Comparison of ENCODE assay signal across 1 cellular context in the genomic region with DNA sequence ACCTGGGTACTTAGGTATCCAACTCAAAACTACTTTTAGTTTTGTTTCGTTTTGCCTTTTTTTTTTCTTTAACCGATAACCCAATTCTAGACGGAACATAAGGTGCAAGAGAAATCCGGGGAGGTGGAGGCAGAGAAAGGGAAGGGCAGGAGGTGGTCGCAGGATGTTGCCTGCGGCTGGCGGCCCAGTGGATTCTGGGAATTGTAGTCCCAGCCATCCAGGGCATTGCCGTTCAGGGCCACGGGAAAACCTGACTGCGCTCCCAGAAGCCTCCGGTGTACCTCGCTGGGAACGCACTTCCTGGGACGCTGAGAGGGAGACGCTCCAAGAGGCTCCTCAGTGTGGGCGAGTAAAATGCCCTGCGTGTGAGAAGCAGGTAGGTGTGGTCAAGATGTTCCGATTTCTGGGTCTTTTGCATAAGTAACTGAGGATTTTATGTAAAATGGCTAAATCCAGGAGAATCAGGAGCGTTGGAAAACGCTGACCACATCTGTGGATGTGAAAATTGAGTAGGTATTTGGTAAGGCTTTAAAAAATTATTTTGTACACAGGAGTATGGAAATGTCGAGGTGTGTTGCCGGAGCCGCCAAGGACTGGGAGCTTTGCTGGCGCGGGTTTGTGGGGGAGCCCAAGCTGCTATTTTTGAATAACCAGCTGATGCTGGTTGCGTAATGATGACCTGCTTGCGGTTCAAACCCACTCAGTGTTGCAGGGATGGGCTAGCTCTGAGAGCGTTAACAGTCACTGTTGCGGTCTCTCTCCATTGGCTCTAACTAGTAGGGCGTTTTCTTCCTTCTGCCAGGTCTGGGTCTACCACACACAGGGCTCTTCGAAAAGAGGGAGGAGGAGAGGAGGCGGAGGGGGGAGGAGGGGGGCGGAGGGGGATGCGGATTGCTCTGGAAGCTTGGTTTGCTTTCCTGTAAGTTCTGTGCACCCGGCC.
TF ChIP-seq lines count a peak whose summit lies in the region.

A gene (plus strand): TSS at position 288 of the 940 bp plus-strand sequence. CDS start 9,216 bp downstream, outside the sequence.

TF ChIP-seq in K562, 482 proteins besides CTCF, POLR2A, EP300 and RAD21 (continued from another document and continues in another):
- TF ChIP-seq, protein P1, sequence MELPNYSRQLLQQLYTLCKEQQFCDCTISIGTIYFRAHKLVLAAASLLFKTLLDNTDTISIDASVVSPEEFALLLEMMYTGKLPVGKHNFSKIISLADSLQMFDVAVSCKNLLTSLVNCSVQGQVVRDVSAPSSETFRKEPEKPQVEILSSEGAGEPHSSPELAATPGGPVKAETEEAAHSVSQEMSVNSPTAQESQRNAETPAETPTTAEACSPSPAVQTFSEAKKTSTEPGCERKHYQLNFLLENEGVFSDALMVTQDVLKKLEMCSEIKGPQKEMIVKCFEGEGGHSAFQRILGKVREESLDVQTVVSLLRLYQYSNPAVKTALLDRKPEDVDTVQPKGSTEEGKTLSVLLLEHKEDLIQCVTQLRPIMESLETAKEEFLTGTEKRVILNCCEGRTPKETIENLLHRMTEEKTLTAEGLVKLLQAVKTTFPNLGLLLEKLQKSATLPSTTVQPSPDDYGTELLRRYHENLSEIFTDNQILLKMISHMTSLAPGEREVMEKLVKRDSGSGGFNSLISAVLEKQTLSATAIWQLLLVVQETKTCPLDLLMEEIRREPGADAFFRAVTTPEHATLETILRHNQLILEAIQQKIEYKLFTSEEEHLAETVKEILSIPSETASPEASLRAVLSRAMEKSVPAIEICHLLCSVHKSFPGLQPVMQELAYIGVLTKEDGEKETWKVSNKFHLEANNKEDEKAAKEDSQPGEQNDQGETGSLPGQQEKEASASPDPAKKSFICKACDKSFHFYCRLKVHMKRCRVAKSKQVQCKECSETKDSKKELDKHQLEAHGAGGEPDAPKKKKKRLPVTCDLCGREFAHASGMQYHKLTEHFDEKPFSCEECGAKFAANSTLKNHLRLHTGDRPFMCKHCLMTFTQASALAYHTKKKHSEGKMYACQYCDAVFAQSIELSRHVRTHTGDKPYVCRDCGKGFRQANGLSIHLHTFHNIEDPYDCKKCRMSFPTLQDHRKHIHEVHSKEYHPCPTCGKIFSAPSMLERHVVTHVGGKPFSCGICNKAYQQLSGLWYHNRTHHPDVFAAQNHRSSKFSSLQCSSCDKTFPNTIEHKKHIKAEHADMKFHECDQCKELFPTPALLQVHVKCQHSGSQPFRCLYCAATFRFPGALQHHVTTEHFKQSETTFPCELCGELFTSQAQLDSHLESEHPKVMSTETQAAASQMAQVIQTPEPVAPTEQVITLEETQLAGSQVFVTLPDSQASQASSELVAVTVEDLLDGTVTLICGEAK (IDR thresholded peaks at IDR 0.05): peak; percentile 90
- TF ChIP-seq, protein P1 (CRISPR knock-in tag; IDR thresholded peaks at IDR 0.05): no peak
- TF ChIP-seq MAZ (CRISPR knock-in tag; conservative IDR thresholded peaks at IDR 0.05 in 1 of 2, IDR thresholded peaks at IDR 0.05 in 1 of 2) (peak in 1 of 2 experiments; percentile 24; a peak in 1 of 4 replicates), NCOA6 (IDR thresholded peaks at IDR 0.05) (no peak), HDAC1 (IDR thresholded peaks at IDR 0.05) (peak in 1 of 2 experiments; percentile 83; a peak in 2 of 4 replicates), ZNF3 (CRISPR knock-in tag; IDR thresholded peaks at IDR 0.05) (no peak), MEF2D (tag; conservative IDR thresholded peaks at IDR 0.05; ENCODE audit: low read depth) (peak; percentile 97), NFRKB (IDR thresholded peaks at IDR 0.05; ENCODE audit: low read depth) (peak; percentile 66; the same call in 1 of the 2 replicates), STAG1 (CRISPR knock-in tag; IDR thresholded peaks at IDR 0.05; ENCODE audit: borderline replicate concordance) (no peak), SRSF7 (optimal IDR thresholded peaks at IDR 0.05; ENCODE audit: low read depth, low read length) (no peak), ESRRA (IDR thresholded peaks at IDR 0.05; ENCODE audit: borderline replicate concordance, low read depth) (peak; percentile 79), FOXK1 (CRISPR knock-in tag; IDR thresholded peaks at IDR 0.05; ENCODE audit: borderline replicate concordance) (no peak), HDAC3 (IDR thresholded peaks at IDR 0.05; ENCODE audit: borderline replicate concordance, partially characterized antibody) (peak; percentile 34), FOXA3 (CRISPR knock-in tag; conservative IDR thresholded peaks at IDR 0.05 in 1 of 2, IDR thresholded peaks at IDR 0.05 in 1 of 2) (no peak), XRCC5 (IDR thresholded peaks at IDR 0.05; ENCODE audit: low read depth, low read length) (no peak), NR2C2 (CRISPR knock-in tag; IDR thresholded peaks at IDR 0.05) (no peak), NR2C2 (tag; IDR thresholded peaks at IDR 0.05) (peak; percentile 83), CHD1 (IDR thresholded peaks at IDR 0.05; ENCODE audit: low read length) (peak; percentile 48), SETDB1 (IDR thresholded peaks at IDR 0.05; ENCODE audit: low read length) (no peak), EZH2 (IDR thresholded peaks at IDR 0.05; ENCODE audit: borderline replicate concordance, low read depth, low read length) (no peak), JUN (IDR thresholded peaks at IDR 0.05; ENCODE audit: borderline replicate concordance, low read depth, low read length) (peak; percentile 12; the same call in 1 of the 2 replicates), JUN (CRISPR knock-in tag; IDR thresholded peaks at IDR 0.05; ENCODE audit: borderline replicate concordance) (no peak), ZBTB8A (IDR thresholded peaks at IDR 0.05; ENCODE audit: partially characterized antibody) (no peak), MYBL2 (IDR thresholded peaks at IDR 0.05; ENCODE audit: low read depth) (peak; percentile 90), MYBL2 (CRISPR knock-in tag; IDR thresholded peaks at IDR 0.05; ENCODE audit: borderline replicate concordance) (no peak)
- TF ChIP-seq, protein P2, sequence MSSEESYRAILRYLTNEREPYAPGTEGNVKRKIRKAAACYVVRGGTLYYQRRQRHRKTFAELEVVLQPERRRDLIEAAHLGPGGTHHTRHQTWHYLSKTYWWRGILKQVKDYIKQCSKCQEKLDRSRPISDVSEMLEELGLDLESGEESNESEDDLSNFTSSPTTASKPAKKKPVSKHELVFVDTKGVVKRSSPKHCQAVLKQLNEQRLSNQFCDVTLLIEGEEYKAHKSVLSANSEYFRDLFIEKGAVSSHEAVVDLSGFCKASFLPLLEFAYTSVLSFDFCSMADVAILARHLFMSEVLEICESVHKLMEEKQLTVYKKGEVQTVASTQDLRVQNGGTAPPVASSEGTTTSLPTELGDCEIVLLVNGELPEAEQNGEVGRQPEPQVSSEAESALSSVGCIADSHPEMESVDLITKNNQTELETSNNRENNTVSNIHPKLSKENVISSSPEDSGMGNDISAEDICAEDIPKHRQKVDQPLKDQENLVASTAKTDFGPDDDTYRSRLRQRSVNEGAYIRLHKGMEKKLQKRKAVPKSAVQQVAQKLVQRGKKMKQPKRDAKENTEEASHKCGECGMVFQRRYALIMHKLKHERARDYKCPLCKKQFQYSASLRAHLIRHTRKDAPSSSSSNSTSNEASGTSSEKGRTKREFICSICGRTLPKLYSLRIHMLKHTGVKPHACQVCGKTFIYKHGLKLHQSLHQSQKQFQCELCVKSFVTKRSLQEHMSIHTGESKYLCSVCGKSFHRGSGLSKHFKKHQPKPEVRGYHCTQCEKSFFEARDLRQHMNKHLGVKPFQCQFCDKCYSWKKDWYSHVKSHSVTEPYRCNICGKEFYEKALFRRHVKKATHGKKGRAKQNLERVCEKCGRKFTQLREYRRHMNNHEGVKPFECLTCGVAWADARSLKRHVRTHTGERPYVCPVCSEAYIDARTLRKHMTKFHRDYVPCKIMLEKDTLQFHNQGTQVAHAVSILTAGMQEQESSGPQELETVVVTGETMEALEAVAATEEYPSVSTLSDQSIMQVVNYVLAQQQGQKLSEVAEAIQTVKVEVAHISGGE (CRISPR knock-in tag; IDR thresholded peaks at IDR 0.05): peak in 2 of 3 experiments; percentile 43 to 87; a peak in 3 of 6 replicates
- TF ChIP-seq, protein P3, sequence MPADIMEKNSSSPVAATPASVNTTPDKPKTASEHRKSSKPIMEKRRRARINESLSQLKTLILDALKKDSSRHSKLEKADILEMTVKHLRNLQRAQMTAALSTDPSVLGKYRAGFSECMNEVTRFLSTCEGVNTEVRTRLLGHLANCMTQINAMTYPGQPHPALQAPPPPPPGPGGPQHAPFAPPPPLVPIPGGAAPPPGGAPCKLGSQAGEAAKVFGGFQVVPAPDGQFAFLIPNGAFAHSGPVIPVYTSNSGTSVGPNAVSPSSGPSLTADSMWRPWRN (IDR thresholded peaks at IDR 0.05; ENCODE audit: low read depth): 0 out of 2 replicates have a peak, but pooled peaks have one; percentile 29
- TF ChIP-seq, protein P4, sequence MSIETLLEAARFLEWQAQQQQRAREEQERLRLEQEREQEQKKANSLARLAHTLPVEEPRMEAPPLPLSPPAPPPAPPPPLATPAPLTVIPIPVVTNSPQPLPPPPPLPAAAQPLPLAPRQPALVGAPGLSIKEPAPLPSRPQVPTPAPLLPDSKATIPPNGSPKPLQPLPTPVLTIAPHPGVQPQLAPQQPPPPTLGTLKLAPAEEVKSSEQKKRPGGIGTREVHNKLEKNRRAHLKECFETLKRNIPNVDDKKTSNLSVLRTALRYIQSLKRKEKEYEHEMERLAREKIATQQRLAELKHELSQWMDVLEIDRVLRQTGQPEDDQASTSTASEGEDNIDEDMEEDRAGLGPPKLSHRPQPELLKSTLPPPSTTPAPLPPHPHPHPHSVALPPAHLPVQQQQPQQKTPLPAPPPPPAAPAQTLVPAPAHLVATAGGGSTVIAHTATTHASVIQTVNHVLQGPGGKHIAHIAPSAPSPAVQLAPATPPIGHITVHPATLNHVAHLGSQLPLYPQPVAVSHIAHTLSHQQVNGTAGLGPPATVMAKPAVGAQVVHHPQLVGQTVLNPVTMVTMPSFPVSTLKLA (conservative IDR thresholded peaks at IDR 0.05): peak; percentile 58 to 77; a peak in 3 of 4 replicates
- TF ChIP-seq, protein P5, sequence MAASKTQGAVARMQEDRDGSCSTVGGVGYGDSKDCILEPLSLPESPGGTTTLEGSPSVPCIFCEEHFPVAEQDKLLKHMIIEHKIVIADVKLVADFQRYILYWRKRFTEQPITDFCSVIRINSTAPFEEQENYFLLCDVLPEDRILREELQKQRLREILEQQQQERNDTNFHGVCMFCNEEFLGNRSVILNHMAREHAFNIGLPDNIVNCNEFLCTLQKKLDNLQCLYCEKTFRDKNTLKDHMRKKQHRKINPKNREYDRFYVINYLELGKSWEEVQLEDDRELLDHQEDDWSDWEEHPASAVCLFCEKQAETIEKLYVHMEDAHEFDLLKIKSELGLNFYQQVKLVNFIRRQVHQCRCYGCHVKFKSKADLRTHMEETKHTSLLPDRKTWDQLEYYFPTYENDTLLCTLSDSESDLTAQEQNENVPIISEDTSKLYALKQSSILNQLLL (CRISPR knock-in tag; IDR thresholded peaks at IDR 0.05; ENCODE audit: borderline replicate concordance): no peak
- TF ChIP-seq, protein P6, sequence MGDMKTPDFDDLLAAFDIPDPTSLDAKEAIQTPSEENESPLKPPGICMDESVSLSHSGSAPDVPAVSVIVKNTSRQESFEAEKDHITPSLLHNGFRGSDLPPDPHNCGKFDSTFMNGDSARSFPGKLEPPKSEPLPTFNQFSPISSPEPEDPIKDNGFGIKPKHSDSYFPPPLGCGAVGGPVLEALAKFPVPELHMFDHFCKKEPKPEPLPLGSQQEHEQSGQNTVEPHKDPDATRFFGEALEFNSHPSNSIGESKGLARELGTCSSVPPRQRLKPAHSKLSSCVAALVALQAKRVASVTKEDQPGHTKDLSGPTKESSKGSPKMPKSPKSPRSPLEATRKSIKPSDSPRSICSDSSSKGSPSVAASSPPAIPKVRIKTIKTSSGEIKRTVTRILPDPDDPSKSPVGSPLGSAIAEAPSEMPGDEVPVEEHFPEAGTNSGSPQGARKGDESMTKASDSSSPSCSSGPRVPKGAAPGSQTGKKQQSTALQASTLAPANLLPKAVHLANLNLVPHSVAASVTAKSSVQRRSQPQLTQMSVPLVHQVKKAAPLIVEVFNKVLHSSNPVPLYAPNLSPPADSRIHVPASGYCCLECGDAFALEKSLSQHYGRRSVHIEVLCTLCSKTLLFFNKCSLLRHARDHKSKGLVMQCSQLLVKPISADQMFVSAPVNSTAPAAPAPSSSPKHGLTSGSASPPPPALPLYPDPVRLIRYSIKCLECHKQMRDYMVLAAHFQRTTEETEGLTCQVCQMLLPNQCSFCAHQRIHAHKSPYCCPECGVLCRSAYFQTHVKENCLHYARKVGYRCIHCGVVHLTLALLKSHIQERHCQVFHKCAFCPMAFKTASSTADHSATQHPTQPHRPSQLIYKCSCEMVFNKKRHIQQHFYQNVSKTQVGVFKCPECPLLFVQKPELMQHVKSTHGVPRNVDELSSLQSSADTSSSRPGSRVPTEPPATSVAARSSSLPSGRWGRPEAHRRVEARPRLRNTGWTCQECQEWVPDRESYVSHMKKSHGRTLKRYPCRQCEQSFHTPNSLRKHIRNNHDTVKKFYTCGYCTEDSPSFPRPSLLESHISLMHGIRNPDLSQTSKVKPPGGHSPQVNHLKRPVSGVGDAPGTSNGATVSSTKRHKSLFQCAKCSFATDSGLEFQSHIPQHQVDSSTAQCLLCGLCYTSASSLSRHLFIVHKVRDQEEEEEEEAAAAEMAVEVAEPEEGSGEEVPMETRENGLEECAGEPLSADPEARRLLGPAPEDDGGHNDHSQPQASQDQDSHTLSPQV (IDR thresholded peaks at IDR 0.05): no peak
- TF ChIP-seq, protein P7, sequence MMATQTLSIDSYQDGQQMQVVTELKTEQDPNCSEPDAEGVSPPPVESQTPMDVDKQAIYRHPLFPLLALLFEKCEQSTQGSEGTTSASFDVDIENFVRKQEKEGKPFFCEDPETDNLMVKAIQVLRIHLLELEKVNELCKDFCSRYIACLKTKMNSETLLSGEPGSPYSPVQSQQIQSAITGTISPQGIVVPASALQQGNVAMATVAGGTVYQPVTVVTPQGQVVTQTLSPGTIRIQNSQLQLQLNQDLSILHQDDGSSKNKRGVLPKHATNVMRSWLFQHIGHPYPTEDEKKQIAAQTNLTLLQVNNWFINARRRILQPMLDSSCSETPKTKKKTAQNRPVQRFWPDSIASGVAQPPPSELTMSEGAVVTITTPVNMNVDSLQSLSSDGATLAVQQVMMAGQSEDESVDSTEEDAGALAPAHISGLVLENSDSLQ (IDR thresholded peaks at IDR 0.05): no peak
